Comparison of ENCODE assay signal across 20 cellular contexts in genomic region chr4:46404961-46405360, GRCh38. TPM values are rescaled to one million over a fixed set of nuclear protein-coding genes. Genes with fewer than 3 reads are reported as not detected.
DNase-seq lines count a peak whose midpoint lies in the region; ATAC-seq, FAIRE-seq and TF ChIP-seq lines count a peak whose summit lies in the region.
"Had no signal": no experiment of that assay in that cellular context is flagged by ENCODE, and none has a peak within 500 bp of the region (broad histone marks: within the 10 kb centered on the region; RNA-seq: fewer than 3 reads in every experiment).

No MANE protein-coding gene starts in this region.

- 38 to 60% (median 48%) methylated on average over 4 to 5 of the region's 5 CpGs for WGBS in spleen, 5 donors

- peak; percentile 73 for DNase-seq in COR-L47 (lab: John Stamatoyannopoulos, UW)
- DNase-seq in HuH-7 (ENCODE audit: low spot score) = peak; percentile 23
- peak; percentile 3 for DNase-seq in bronchial epithelial cell (ENCODE audit: low read depth)
- peak; percentile 78 for DNase-seq in left kidney (ENCODE audit: low read depth, low spot score)
- no peak for DNase-seq in spleen
- no peak for DNase-seq in inferior parietal cortex (ENCODE audit: extremely low spot score)
- DNase-seq in SIG-M5 treated with dmso at 0.1 percent for 504 hours (lab: John Stamatoyannopoulos, UW; ENCODE audit: unreplicated experiment) = no peak
- DNase-seq: activated CD4-positive, CD25-positive, alpha-beta regulatory T cell; activated gamma-delta T cell treated with Interleukin-2 at 50 U/mL for 16 hours; Calu3; naive thymus-derived CD4-positive, alpha-beta T cell; NCI-H1694 treated with DMSO at 0.1 percent for 48 hours; NCI-H526; psoas muscle had no signal

- H3K4me3 ChIP-seq in bronchial epithelial cell (ENCODE audit: low read depth, low read length) (no peak overlapping the region), spleen (no peak overlapping the region)
- H3K4me3 ChIP-seq: coronary artery, psoas muscle had no signal

- H3K27ac ChIP-seq in spleen = no peak overlapping the region
- H3K27ac ChIP-seq: coronary artery, psoas muscle had no signal

- no peak for TF ChIP-seq POLR2A in spleen (IDR thresholded peaks at IDR 0.05)

- H3K36me3 ChIP-seq in bronchial epithelial cell (ENCODE audit: control insufficient read depth, insufficient read depth, low read length) = no peaks in the 10 kb centered on the region
- H3K36me3 ChIP-seq in spleen = no peaks in the 10 kb centered on the region

- H3K27me3 ChIP-seq in bronchial epithelial cell (ENCODE audit: control insufficient read depth, insufficient read depth, low read length) = no peaks in the 10 kb centered on the region
- no peaks in the 10 kb centered on the region for H3K27me3 ChIP-seq in spleen (replicated peaks in 1 of 7)

- peaks cover 0 to 11% (median 0%) of the 10 kb centered on the region in 8 donors for H3K9me3 ChIP-seq in spleen
- H3K9me3 ChIP-seq: psoas muscle had no signal

- FAIRE-seq in bronchial epithelial cell (lab: Jason Lieb, UNC) = no peak
- FAIRE-seq: GM19239, RCC 7860 had no signal

- intact Hi-C loops in spleen (cut with DNase I; ENCODE audit: low total_unique reads) = no loop called here

- no peaks in the 10 kb centered on the region for H3K4me1 ChIP-seq in spleen
- H3K4me1 ChIP-seq: psoas muscle had no signal

- no peak for ATAC-seq in GM21717 (IDR thresholded peaks at IDR 0.05; ENCODE audit: unreplicated experiment)
- ATAC-seq: naive thymus-derived CD4-positive, alpha-beta T cell; psoas muscle had no signal

- TF ChIP-seq CTCF in bronchial epithelial cell (IDR thresholded peaks at IDR 0.05; ENCODE audit: insufficient read depth, low read length, severe bottlenecking) (no peak), spleen (IDR thresholded peaks at IDR 0.05 in 8 of 11, conservative IDR thresholded peaks at IDR 0.05 in 3 of 11) (no peak)

RNA-seq across cellular contexts. Expression of gene GABRA2, which starts 15.0 kb away (rescaled TPM):
- total RNA-seq in bronchial epithelial cell (not detected in 2 replicates), spleen (10 to 100 TPM in 1 of 7 donors, 1 to 10 TPM in 5, under 1 TPM in 1; 0.60 to 12.8 (median 5.7) TPM)
- polyA plus RNA-seq in spleen = under 1 TPM; 0.15 to 0.32 (median 0.29) TPM
- total RNA-seq: Calu3; epithelial cell of proximal tubule; naive thymus-derived CD4-positive, alpha-beta T cell; psoas muscle had no signal
- polyA plus RNA-seq: liver; naive thymus-derived CD4-positive, alpha-beta T cell had no signal

Comparison
In these comparisons a context has a peak if more than half of its experiments do, and no peak if none do; other contexts are left out.
1. DNase-seq: peak in COR-L47 (single experiment), HuH-7 (single experiment), bronchial epithelial cell (single experiment) and left kidney (single experiment); none in spleen (single experiment), inferior parietal cortex (single experiment) and SIG-M5 treated with dmso at 0.1 percent for 504 hours (single experiment).